Comparison of ENCODE assay signal across 1 cellular context in genomic region chr15:78073026-78073425, GRCh38.
TF ChIP-seq lines count a peak whose summit lies in the region.

No MANE protein-coding gene starts in this region.

TF ChIP-seq in GM23338, 12 proteins besides CTCF, POLR2A, EP300 and RAD21 (continued from another document):
- TF ChIP-seq, protein P1, sequence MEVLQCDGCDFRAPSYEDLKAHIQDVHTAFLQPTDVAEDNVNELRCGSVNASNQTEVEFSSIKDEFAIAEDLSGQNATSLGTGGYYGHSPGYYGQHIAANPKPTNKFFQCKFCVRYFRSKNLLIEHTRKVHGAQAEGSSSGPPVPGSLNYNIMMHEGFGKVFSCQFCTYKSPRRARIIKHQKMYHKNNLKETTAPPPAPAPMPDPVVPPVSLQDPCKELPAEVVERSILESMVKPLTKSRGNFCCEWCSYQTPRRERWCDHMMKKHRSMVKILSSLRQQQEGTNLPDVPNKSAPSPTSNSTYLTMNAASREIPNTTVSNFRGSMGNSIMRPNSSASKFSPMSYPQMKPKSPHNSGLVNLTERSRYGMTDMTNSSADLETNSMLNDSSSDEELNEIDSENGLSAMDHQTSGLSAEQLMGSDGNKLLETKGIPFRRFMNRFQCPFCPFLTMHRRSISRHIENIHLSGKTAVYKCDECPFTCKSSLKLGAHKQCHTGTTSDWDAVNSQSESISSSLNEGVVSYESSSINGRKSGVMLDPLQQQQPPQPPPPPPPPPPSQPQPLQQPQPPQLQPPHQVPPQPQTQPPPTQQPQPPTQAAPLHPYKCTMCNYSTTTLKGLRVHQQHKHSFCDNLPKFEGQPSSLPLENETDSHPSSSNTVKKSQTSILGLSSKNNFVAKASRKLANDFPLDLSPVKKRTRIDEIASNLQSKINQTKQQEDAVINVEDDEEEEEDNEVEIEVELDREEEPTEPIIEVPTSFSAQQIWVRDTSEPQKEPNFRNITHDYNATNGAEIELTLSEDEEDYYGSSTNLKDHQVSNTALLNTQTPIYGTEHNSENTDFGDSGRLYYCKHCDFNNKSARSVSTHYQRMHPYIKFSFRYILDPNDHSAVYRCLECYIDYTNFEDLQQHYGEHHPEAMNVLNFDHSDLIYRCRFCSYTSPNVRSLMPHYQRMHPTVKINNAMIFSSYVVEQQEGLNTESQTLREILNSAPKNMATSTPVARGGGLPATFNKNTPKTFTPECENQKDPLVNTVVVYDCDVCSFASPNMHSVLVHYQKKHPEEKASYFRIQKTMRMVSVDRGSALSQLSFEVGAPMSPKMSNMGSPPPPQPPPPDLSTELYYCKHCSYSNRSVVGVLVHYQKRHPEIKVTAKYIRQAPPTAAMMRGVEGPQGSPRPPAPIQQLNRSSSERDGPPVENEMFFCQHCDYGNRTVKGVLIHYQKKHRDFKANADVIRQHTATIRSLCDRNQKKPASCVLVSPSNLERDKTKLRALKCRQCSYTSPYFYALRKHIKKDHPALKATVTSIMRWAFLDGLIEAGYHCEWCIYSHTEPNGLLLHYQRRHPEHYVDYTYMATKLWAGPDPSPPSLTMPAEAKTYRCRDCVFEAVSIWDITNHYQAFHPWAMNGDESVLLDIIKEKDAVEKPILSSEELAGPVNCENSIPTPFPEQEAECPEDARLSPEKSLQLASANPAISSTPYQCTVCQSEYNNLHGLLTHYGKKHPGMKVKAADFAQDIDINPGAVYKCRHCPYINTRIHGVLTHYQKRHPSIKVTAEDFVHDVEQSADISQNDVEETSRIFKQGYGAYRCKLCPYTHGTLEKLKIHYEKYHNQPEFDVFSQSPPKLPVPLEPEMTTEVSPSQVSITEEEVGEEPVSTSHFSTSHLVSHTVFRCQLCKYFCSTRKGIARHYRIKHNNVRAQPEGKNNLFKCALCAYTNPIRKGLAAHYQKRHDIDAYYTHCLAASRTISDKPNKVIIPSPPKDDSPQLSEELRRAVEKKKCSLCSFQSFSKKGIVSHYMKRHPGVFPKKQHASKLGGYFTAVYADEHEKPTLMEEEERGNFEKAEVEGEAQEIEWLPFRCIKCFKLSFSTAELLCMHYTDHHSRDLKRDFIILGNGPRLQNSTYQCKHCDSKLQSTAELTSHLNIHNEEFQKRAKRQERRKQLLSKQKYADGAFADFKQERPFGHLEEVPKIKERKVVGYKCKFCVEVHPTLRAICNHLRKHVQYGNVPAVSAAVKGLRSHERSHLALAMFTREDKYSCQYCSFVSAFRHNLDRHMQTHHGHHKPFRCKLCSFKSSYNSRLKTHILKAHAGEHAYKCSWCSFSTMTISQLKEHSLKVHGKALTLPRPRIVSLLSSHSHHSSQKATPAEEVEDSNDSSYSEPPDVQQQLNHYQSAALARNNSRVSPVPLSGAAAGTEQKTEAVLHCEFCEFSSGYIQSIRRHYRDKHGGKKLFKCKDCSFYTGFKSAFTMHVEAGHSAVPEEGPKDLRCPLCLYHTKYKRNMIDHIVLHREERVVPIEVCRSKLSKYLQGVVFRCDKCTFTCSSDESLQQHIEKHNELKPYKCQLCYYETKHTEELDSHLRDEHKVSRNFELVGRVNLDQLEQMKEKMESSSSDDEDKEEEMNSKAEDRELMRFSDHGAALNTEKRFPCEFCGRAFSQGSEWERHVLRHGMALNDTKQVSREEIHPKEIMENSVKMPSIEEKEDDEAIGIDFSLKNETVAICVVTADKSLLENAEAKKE (CRISPR knock-in tag; IDR thresholded peaks at IDR 0.05) = no peak
- TF ChIP-seq ZNF114 (CRISPR knock-in tag; IDR thresholded peaks at IDR 0.05) (no peak), ZNF331 (CRISPR knock-in tag; IDR thresholded peaks at IDR 0.05; ENCODE audit: low read depth) (no peak)
TF ChIP-seq in GM23338: peak in this region for 0.
